ENCODE assay signal across 8 cellular contexts in the genomic region with DNA sequence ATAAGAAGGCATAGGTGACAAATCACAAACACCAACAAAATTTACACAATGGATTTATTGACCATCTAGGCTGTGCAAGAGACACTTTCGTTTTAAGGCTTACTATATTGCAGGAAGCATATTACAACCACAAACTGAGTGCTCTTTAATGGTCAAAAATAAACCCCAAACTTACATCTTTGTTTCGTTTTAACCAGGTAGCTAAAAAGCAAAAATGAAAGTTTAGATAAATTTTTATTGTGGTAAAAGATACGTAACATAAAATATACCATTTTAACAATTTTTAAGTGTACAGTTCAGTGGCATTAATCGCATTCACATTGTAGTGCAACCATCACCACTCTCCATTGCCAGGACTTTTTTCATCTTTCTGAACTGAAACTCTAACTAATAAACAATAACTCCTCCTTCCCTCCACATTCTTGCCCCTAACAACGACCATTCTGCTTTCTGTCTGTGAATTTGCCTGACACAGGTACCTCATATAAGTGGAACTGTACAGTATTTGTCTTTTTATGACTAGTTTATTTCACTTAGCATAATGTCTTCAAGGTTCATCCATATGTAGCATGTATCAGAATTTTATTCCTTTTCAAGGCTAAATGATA. TPM values are rescaled to one million over a fixed set of nuclear protein-coding genes. Genes with fewer than 3 reads are reported as not detected.
A peak's percentile ranks its signal among the peaks of the same experiment; 100 is the strongest.
DNase-seq lines count a peak whose midpoint lies in the region; ATAC-seq and TF ChIP-seq lines count a peak whose summit lies in the region.
"Had no signal": no experiment of that assay in that cellular context is flagged by ENCODE, and none has a peak within 500 bp of the region (broad histone marks: within the 10 kb centered on the region; RNA-seq: fewer than 3 reads in every experiment).

No MANE protein-coding gene starts in this region.

- H3K27me3 Mint-ChIP-seq in naive thymus-derived CD4-positive, alpha-beta T cell = no peaks in the 10 kb centered on the region

- H3K9me3 ChIP-seq in naive thymus-derived CD4-positive, alpha-beta T cell (ENCODE audit: control insufficient read depth in 2 of 3, low read length in 3 of 3) = no peaks in the 10 kb centered on the region
- H3K9me3 ChIP-seq in tibial artery = no peaks in the 10 kb centered on the region

- H3K4me1 ChIP-seq in naive thymus-derived CD4-positive, alpha-beta T cell (ENCODE audit: control insufficient read depth in 2 of 2, insufficient read depth in 2 of 2, low read length in 2 of 2) = peaks cover 6 to 16% of the 10 kb centered on the region in 2 donors
- H3K4me1 ChIP-seq in tibial artery = no peaks in the 10 kb centered on the region

- H3K4me3 ChIP-seq in naive thymus-derived CD4-positive, alpha-beta T cell (ENCODE audit: low read length) = peak overlapping the region; percentile 24
- no peak overlapping the region for H3K4me3 ChIP-seq in tibial artery

- peaks cover 0 to 9% (median 0%) of the 10 kb centered on the region in 11 donors for H3K9me3 Mint-ChIP-seq in naive thymus-derived CD4-positive, alpha-beta T cell

- ATAC-seq in GM18868 (IDR thresholded peaks at IDR 0.05; ENCODE audit: unreplicated experiment) (peak; percentile 82), GM21576 (IDR thresholded peaks at IDR 0.05; ENCODE audit: unreplicated experiment) (peak; percentile 81), HG03457 (IDR thresholded peaks at IDR 0.05; ENCODE audit: unreplicated experiment) (peak; percentile 62)
- peak; percentile 39 for ATAC-seq in naive thymus-derived CD4-positive, alpha-beta T cell

- H3K4me1 Mint-ChIP-seq in naive thymus-derived CD4-positive, alpha-beta T cell = peaks cover 0 to 58% (median 36%) of the 10 kb centered on the region in 7 donors

- no peak for TF ChIP-seq CTCF in tibial artery (IDR thresholded peaks at IDR 0.05)

- CTCF ChIA-PET in naive thymus-derived CD4-positive, alpha-beta T cell (lab: Charles Lee) = interaction anchor here (0.5 kb wide), 1 partner anchor 461 kb away, joined by 4 read pairs; no protein-coding TSS in a partner anchor

- H3K36me3 ChIP-seq in naive thymus-derived CD4-positive, alpha-beta T cell (ENCODE audit: control insufficient read depth in 2 of 3, insufficient read depth in 3 of 3, low read length in 3 of 3) = no peaks in the 10 kb centered on the region
- no peaks in the 10 kb centered on the region for H3K36me3 ChIP-seq in tibial artery

- H3K27ac ChIP-seq in naive thymus-derived CD4-positive, alpha-beta T cell (ENCODE audit: low read depth, low read length) = no peak overlapping the region
- no peak overlapping the region for H3K27ac ChIP-seq in tibial artery

- no peak for DNase-seq in naive thymus-derived CD4-positive, alpha-beta T cell
- DNase-seq in hippocampal formation (lab: John Stamatoyannopoulos, UW) (no peak), GM03348 (ENCODE audit: low spot score) (no peak), tibial artery (no peak)
- DNase-seq: kidney glomerular epithelial cell had no signal

- H3K27me3 ChIP-seq in naive thymus-derived CD4-positive, alpha-beta T cell (ENCODE audit: control insufficient read depth in 2 of 2, insufficient read depth in 2 of 2, low read length in 2 of 2) = no peaks in the 10 kb centered on the region
- H3K27me3 ChIP-seq in tibial artery = no peaks in the 10 kb centered on the region

- no peaks in the 10 kb centered on the region for H3K36me3 Mint-ChIP-seq in naive thymus-derived CD4-positive, alpha-beta T cell

- intact Hi-C loops in naive thymus-derived CD4-positive, alpha-beta T cell (cut with micrococcal nuclease) = loop anchor here in 1 of 2 donors (1.0 kb wide), 1 partner anchor 11 kb away; no protein-coding TSS in a partner anchor
- intact Hi-C loops in tibial artery (cut with DNase I; ENCODE audit: low total_unique reads) = no loop called here

- H3K4me3 Mint-ChIP-seq in naive thymus-derived CD4-positive, alpha-beta T cell = peak overlapping the region in 8 of 10 donors; percentile 1 to 66 (median 41)

- POLR2A ChIA-PET in naive thymus-derived CD4-positive, alpha-beta T cell (lab: Charles Lee) = interaction anchor here (0.6 to 1.3 kb wide), 3 partner anchors 19 to 80 kb away, joined by 3 read pairs; no protein-coding TSS in a partner anchor

- H3K27ac Mint-ChIP-seq in naive thymus-derived CD4-positive, alpha-beta T cell = peak overlapping the region in 6 of 9 donors; percentile 0 to 79 (median 25)

RNA-seq across cellular contexts. Expression of a gene that starts 32.3 kb away (rescaled TPM):
- total RNA-seq in naive thymus-derived CD4-positive, alpha-beta T cell = 10 to 100 TPM; 24.8 to 57.2 (median 51.0) TPM
- polyA plus RNA-seq in naive thymus-derived CD4-positive, alpha-beta T cell = 10 to 100 TPM; 30.6 to 36.6 TPM
